In the genomic region with DNA sequence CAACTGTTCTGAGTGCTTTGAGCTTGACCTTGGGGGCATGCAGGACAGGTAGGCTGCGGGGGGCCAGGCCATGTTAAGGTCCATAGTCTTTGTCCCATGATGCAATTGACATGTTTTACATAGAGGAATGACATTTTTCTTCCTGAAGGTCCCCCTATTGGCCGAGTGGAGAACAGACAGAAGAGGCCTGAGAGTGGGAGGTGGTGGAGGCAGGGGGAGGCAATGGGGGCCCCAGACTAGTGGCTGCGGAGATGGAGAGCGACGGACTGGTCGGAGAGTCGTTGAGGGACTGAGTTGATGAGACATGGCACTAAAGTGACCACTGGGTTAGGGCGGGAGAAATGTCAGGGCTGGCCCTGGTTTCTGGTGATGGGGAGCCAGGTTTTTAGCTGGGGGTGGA, we compare ENCODE assay signal across 1 cellular context. TPM values are rescaled to one million over a fixed set of nuclear protein-coding genes. Genes with fewer than 3 reads are reported as not detected.
"Had no signal": no experiment of that assay in that cellular context is flagged by ENCODE, and none has a peak within 500 bp of the region (broad histone marks: within the 10 kb centered on the region; RNA-seq: fewer than 3 reads in every experiment).

No MANE protein-coding gene starts in this region.

RNA-seq across cellular contexts. Expression of gene ABCC6, which starts 48.4 kb away (rescaled TPM):
- total RNA-seq: SJSA1 had no signal
